1 cellular context compared by ENCODE assay signal in the genomic region with DNA sequence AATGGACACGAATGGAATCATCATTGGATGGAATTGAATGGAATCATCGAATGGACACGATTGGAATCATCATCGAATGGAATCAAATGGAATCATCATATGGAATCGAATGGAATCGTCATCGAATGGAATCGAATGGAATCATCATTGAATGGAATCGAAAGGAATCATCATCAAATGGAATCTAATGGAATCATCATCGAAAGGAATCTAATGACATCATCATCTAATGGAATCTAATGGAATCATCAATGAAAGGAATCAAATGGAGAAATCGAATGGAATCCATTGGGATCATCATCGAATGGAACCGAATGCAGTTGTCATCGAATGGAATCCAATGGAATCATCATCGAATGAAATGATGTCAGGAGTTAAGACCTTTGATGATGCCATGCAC.
TF ChIP-seq lines count a peak whose summit lies in the region.

No MANE protein-coding gene starts in this region.

TF ChIP-seq in HEK293, 187 proteins besides CTCF, POLR2A, EP300 and RAD21 (continued from another document):
- TF ChIP-seq ATF2 (tag by site-specific recombination; IDR thresholded peaks at IDR 0.05; ENCODE audit: low read depth), result peak; percentile 57; the same call in 1 of the 2 replicates
